ENCODE assay signal across 22 cellular contexts in the genomic region with DNA sequence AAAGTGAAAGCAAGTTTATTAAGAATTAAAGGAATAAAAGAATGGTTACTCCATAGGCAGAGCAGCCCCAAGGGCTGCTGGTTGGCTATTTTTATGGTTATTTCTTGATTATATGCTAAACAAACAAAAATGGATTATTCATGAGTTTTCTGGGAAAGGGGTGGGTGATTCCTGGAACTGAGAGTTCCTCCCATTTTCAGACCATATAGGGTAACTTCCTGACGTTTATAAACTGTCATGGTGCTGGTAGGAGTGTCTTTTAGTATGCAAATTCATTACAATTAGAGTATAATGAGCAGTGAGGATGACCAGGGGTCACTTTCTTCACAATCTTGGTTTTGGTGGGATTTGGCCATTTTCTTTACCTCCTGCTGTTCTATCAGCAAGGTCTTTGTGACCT.
"Had no signal": no experiment of that assay in that cellular context is flagged by ENCODE, and none has a peak within 500 bp of the region (broad histone marks: within the 10 kb centered on the region; RNA-seq: fewer than 3 reads in every experiment).

No MANE protein-coding gene starts in this region.

- H3K27ac ChIP-seq: coronary artery, dorsolateral prefrontal cortex, esophagus muscularis mucosa, foreskin keratinocyte, gastroesophageal sphincter, heart left ventricle, hepatocyte, left lung, lower lobe of right lung had no signal

- H3K4me2 ChIP-seq: hepatocyte had no signal

- H3K79me2 ChIP-seq: hepatocyte had no signal

- H3K36me3 ChIP-seq: esophagus muscularis mucosa, gastroesophageal sphincter, heart left ventricle, left lung, lower lobe of right lung had no signal

- H3K9me3 ChIP-seq: esophagus muscularis mucosa, gastroesophageal sphincter, left lung, lower lobe of right lung had no signal

- DNase-seq: dermis blood vessel endothelial cell; dorsolateral prefrontal cortex; effector CD4-positive, alpha-beta T cell; effector memory CD4-positive, alpha-beta T cell; foreskin keratinocyte; heart left ventricle; left cardiac atrium; left lung; left ventricle myocardium superior; lower lobe of right lung; mesenchymal stem cell; mucosa of descending colon; naive B cell; naive thymus-derived CD8-positive, alpha-beta T cell had no signal

- FAIRE-seq: endothelial cell of umbilical vein, frontal cortex, islet of Langerhans, keratinocyte had no signal

- H3K4me1 ChIP-seq: esophagus muscularis mucosa, foreskin keratinocyte, gastroesophageal sphincter, heart left ventricle, left lung, lower lobe of right lung had no signal

- H3K4me3 ChIP-seq: coronary artery, dorsolateral prefrontal cortex, esophagus muscularis mucosa, gastroesophageal sphincter, heart left ventricle, hepatocyte, left lung, lower lobe of right lung, mucosa of descending colon had no signal

- H3K27me3 ChIP-seq: dorsolateral prefrontal cortex, esophagus muscularis mucosa, foreskin keratinocyte, gastroesophageal sphincter, heart left ventricle, hepatocyte, left lung had no signal

- ATAC-seq: foreskin keratinocyte; gastroesophageal sphincter; heart left ventricle; left cardiac atrium; left lung; left ventricle myocardium superior; lower lobe of right lung; mucosa of descending colon; naive thymus-derived CD8-positive, alpha-beta T cell had no signal

- H2AFZ ChIP-seq: hepatocyte had no signal
